Comparison of ENCODE assay signal across 1 cellular context in genomic region chr11:73957654-73958361, GRCh38.
TF ChIP-seq lines count a peak whose summit lies in the region.

No MANE protein-coding gene starts in this region.

TF ChIP-seq in GM23338, 12 proteins besides CTCF, POLR2A, EP300 and RAD21 (continued from another document):
- TF ChIP-seq ZNF462 (CRISPR knock-in tag; IDR thresholded peaks at IDR 0.05) (no peak), NANOG (IDR thresholded peaks at IDR 0.05; ENCODE audit: borderline replicate concordance) (no peak), JUNB (IDR thresholded peaks at IDR 0.05; ENCODE audit: unreplicated experiment) (no peak), CREB1 (CRISPR knock-in tag; IDR thresholded peaks at IDR 0.05; ENCODE audit: low read depth) (no peak)
